In genomic region chr9:93096811-93097382, GRCh38 we compare ENCODE assay signal across 8 cellular contexts. TPM values are rescaled to one million over a fixed set of nuclear protein-coding genes. Genes with fewer than 3 reads are reported as not detected.
DNase-seq lines count a peak whose midpoint lies in the region; ATAC-seq and TF ChIP-seq lines count a peak whose summit lies in the region.

No MANE protein-coding gene starts in this region.

- DNase-seq in activated T-cell treated with anti-CD3 and anti-CD28 coated beads, Interleukin-2, amount 50 U/mL, for 4 hours, result no peak
- DNase-seq in activated T-cell treated with anti-CD3 and anti-CD28 coated beads, Interleukin-2, amount 50 U/mL, for 1 hour, result no peak
- peak in 2 of 4 donors; percentile 5 to 16 for DNase-seq in body of pancreas
- DNase-seq in lower lobe of right lung, result no peak
- no peak for DNase-seq in type B pancreatic cell (ENCODE audit: extremely low spot score, unreplicated experiment)
- DNase-seq in SKM-1 (lab: John Stamatoyannopoulos, UW; ENCODE audit: unreplicated experiment), result no peak
- no peak for DNase-seq in NCI-H187 (lab: John Stamatoyannopoulos, UW)

- peak overlapping the region; percentile 84 for H3K27ac Mint-ChIP-seq in type B pancreatic cell

- TF ChIP-seq POLR2A in body of pancreas (IDR thresholded peaks at IDR 0.05), result no peak

- H3K4me1 Mint-ChIP-seq in activated T-cell treated with anti-CD3 and anti-CD28 coated beads, Interleukin-2, amount 50 U/mL, for 4 hours (ENCODE audit: low read depth), result peaks cover 73% of the 10 kb centered on the region
- H3K4me1 Mint-ChIP-seq in type B pancreatic cell (ENCODE audit: unreplicated experiment), result peaks cover 29% of the 10 kb centered on the region

- H3K4me3 ChIP-seq in body of pancreas, result peak overlapping the region; percentile 52 to 59
- H3K4me3 ChIP-seq in lower lobe of right lung, result peak overlapping the region; percentile 79

- H3K27ac ChIP-seq in body of pancreas (peak overlapping the region; percentile 82 to 91 (median 89)), lower lobe of right lung (peak overlapping the region; percentile 88)

- H3K27me3 Mint-ChIP-seq in activated T-cell treated with anti-CD3 and anti-CD28 coated beads, Interleukin-2, amount 50 U/mL, for 4 hours (ENCODE audit: low read depth), result no peaks in the 10 kb centered on the region
- H3K27me3 Mint-ChIP-seq in type B pancreatic cell, result no peaks in the 10 kb centered on the region

- H3K4me1 ChIP-seq in body of pancreas (peaks cover 38% of the 10 kb centered on the region), lower lobe of right lung (peaks cover 68% of the 10 kb centered on the region)

- WGBS in body of pancreas, 2 donors, result 16 to 26% methylated on average over 5 to 16 of the region's 16 CpGs

- peak overlapping the region; percentile 84 for H3K4me3 Mint-ChIP-seq in activated T-cell treated with anti-CD3 and anti-CD28 coated beads, Interleukin-2, amount 50 U/mL, for 4 hours
- peak overlapping the region; percentile 85 for H3K4me3 Mint-ChIP-seq in type B pancreatic cell

- no peaks in the 10 kb centered on the region for H3K36me3 ChIP-seq in body of pancreas (replicated peaks in 1 of 2; ENCODE audit: insufficient read depth in 1 of 2, low read depth in 2 of 2)
- no peaks in the 10 kb centered on the region for H3K36me3 ChIP-seq in lower lobe of right lung

- intact Hi-C loops in body of pancreas (cut with DNase I), result no loop called here
- intact Hi-C loops in lower lobe of right lung (cut with DNase I), result no loop called here

- no peaks in the 10 kb centered on the region for H3K9me3 ChIP-seq in body of pancreas
- H3K9me3 ChIP-seq in lower lobe of right lung, result no peaks in the 10 kb centered on the region

- H3K27me3 ChIP-seq in body of pancreas (no peaks in the 10 kb centered on the region), lower lobe of right lung (ENCODE audit: low read depth) (no peaks in the 10 kb centered on the region)

- peaks cover 2% of the 10 kb centered on the region for H3K9me3 Mint-ChIP-seq in activated T-cell treated with anti-CD3 and anti-CD28 coated beads, Interleukin-2, amount 50 U/mL, for 4 hours
- peaks cover 5% of the 10 kb centered on the region for H3K9me3 Mint-ChIP-seq in type B pancreatic cell

- ATAC-seq in activated T-cell treated with anti-CD3 and anti-CD28 coated beads, Interleukin-2, amount 50 U/mL, for 4 hours, result no peak
- ATAC-seq in body of pancreas, result no peak
- no peak for ATAC-seq in lower lobe of right lung
- ATAC-seq in HG02884 (IDR thresholded peaks at IDR 0.05; ENCODE audit: unreplicated experiment), result no peak

- no peak for TF ChIP-seq CTCF in body of pancreas (IDR thresholded peaks at IDR 0.05)
- no peak for TF ChIP-seq CTCF in lower lobe of right lung (IDR thresholded peaks at IDR 0.05)
- TF ChIP-seq CTCF in type B pancreatic cell (conservative IDR thresholded peaks at IDR 0.05), result no peak

- H3K36me3 Mint-ChIP-seq in activated T-cell treated with anti-CD3 and anti-CD28 coated beads, Interleukin-2, amount 50 U/mL, for 4 hours (ENCODE audit: insufficient read depth), result peaks cover 5% of the 10 kb centered on the region
- peaks cover 5% of the 10 kb centered on the region for H3K36me3 Mint-ChIP-seq in type B pancreatic cell

RNA-seq across cellular contexts. Expression of gene CARD19, which starts 0.9 kb away (rescaled TPM):
- 10 to 100 TPM; 25.5 to 33.8 (median 28.4) TPM for total RNA-seq in activated T-cell treated with anti-CD3 and anti-CD28 coated beads, Interleukin-2, amount 50 U/mL, for 4 hours
- 10 to 100 TPM in 1 of 2 donors, 1 to 10 TPM in 1; 4.3 to 20.8 TPM for total RNA-seq in body of pancreas
- 25.6 TPM for total RNA-seq in lower lobe of right lung
- 17.7 and 22.2 TPM in 2 replicates for total RNA-seq in type B pancreatic cell (ENCODE audit: low replicate concordance)

RNA-seq across cellular contexts. Expression of gene NINJ1, which starts 37.2 kb away (rescaled TPM):
- 10 to 100 TPM; 48.6 to 69.8 (median 50.1) TPM for total RNA-seq in activated T-cell treated with anti-CD3 and anti-CD28 coated beads, Interleukin-2, amount 50 U/mL, for 4 hours
- 10 to 100 TPM; 32.6 to 32.9 TPM for total RNA-seq in body of pancreas
- total RNA-seq in lower lobe of right lung, result 46.6 TPM
- 19.4 and 21.6 TPM in 2 replicates for total RNA-seq in type B pancreatic cell (ENCODE audit: low replicate concordance)

RNA-seq across cellular contexts. Expression of gene SUSD3, which starts 38.4 kb away (rescaled TPM):
- 1 to 10 TPM; 7.7 to 9.5 (median 9.4) TPM for total RNA-seq in activated T-cell treated with anti-CD3 and anti-CD28 coated beads, Interleukin-2, amount 50 U/mL, for 4 hours
- total RNA-seq in body of pancreas (1 to 10 TPM in 1 of 2 donors, not detected in 1; 3.6 TPM), lower lobe of right lung (5.3 TPM), type B pancreatic cell (ENCODE audit: low replicate concordance) (1.5 and 3.8 TPM in 2 replicates)
